ENCODE assay signal across 8 cellular contexts in the genomic region with DNA sequence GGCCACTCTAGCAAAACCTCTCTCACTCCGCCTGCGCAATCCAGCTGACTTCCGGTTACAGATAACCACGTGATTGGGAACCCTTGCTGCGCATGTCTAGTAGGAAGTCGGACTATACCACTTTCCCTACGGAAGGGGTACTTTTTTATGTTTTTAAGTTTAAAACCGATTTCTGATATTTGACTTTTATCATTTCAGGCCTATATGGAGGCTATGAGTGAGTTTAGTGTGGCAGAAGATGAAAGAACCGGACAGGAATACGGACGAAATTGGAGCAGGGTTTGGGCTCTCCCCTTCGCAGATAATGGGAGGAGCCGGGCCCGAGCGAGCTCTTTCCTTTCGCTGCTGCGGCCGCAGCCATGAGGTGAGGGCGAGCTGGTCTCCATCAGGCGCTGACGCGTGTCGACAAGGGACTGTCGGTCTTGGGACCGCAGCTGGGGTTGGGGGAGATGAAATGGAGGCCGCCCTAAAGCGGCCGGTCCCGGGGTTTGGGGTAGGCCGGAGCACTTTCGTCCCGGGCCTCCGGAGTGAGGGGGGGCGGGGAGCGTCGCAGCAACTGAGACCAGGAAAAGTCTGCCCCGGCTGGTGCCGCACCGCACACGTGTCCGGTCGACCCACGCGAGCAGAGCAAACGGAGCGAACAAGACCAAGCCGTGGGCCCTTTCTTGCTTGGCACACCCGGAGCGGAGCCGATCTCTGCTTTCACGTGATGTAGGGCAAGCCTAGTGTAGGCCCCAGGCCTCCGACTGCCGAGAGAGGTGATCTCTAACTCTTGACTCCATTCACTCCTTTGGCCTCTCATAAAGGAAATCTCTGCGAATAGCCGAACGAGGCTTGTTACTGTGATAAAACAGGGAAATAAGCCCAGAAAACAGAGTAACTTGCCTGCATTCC. TPM values are rescaled to one million over a fixed set of nuclear protein-coding genes. Genes with fewer than 3 reads are reported as not detected.
DNase-seq lines count a peak whose midpoint lies in the region; ATAC-seq and TF ChIP-seq lines count a peak whose summit lies in the region.

TSS of gene RPL19 (plus strand) at position 298 of the 894 bp plus-strand sequence. CDS start at position 360, 62 bp downstream.

- H3K27me3 ChIP-seq in prostate gland (replicated peaks; ENCODE audit: insufficient read depth), result no peaks in the 10 kb centered on the region

- H3K9me3 ChIP-seq in prostate gland, result no peaks in the 10 kb centered on the region

- in situ Hi-C loops in GM13976 (cut with MboI; ENCODE audit: low sequenced_read_pairs, unreplicated experiment), result no loop called here

- under 1% methylated on average over 47 of the region's 56 CpGs for WGBS in prostate gland

- peaks cover 11 to 22% of the 10 kb centered on the region in 2 donors for H3K36me3 ChIP-seq in prostate gland

- peak within 1 kb of the TSS; percentile 95 to 96 for H3K27ac ChIP-seq in prostate gland

- intact Hi-C loops in left ventricle myocardium superior (cut with micrococcal nuclease) (no loop called here), prostate gland (cut with DNase I) (no loop called here)

- peak within 1 kb of the TSS; percentile 77 to 88 for H3K4me3 ChIP-seq in prostate gland

- DNase-seq in GM13976 (ENCODE audit: low spot score) (peak; percentile 94), NCI-H187 treated with DMSO at 0.1 percent for 48 hours (lab: John Stamatoyannopoulos, UW) (peak; percentile 80), T-helper 2 cell (peak; percentile 58 to 95 (median 83)), amygdala (lab: John Stamatoyannopoulos, UW) (peak; percentile 48 to 91 (median 80)), left ventricle myocardium superior (peak; percentile 88), prostate gland (ENCODE audit: low spot score) (peak; percentile 91), ureter (ENCODE audit: low spot score) (peak; percentile 95)

- TF ChIP-seq CTCF in GM13976 (IDR thresholded peaks at IDR 0.05; ENCODE audit: borderline replicate concordance, control extremely low read depth, extremely low read depth, insufficient read depth, missing control alignments) (no peak), prostate gland (IDR thresholded peaks at IDR 0.05) (no peak)

- ATAC-seq in HG02885 (IDR thresholded peaks at IDR 0.05; ENCODE audit: poor library complexity, unreplicated experiment) (peak; percentile 66), left ventricle myocardium superior (peak; percentile 82)

- TF ChIP-seq POLR2A in prostate gland (IDR thresholded peaks at IDR 0.05), result no peak

- peaks cover 6% of the 10 kb centered on the region for H3K4me1 ChIP-seq in prostate gland (replicated peaks)

RNA-seq across cellular contexts. Expression of gene RPL19, which starts in this region (rescaled TPM):
- 992 TPM for total RNA-seq in left ventricle myocardium superior
- 1,000 to 10,000 TPM; 2,194 to 3,634 TPM for total RNA-seq in prostate gland
- 2,156 TPM for total RNA-seq in ureter

Comparison
In these comparisons a context has a peak if more than half of its experiments do, and no peak if none do; other contexts are left out.
1. Peak in every context shown above with its lines: DNase-seq, ATAC-seq, H3K4me3 ChIP-seq and H3K27ac ChIP-seq.